In the genomic region with DNA sequence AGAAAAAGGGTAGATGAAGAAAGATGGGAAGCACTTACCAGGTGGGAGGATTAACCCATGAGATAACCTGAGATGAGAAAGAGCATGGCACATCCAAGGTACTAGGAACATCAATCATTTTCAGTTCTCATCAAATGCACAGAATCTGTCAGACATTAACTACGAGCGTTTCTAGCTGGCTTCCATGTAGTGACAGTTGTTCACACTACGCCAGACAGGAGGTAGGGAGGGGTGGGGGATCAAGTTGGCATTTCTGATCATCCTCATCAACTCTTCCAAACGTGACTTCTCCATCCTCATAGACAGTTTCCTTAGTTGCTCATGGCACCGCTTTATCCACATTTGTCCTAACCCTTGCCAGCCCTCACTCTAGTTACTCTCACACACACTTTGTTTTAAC, we compare ENCODE assay signal across 7 cellular contexts.
"Had no signal": no experiment of that assay in that cellular context is flagged by ENCODE, and none has a peak within 500 bp of the region (broad histone marks: within the 10 kb centered on the region; RNA-seq: fewer than 3 reads in every experiment).

No MANE protein-coding gene starts in this region.

- H3K4me1 Mint-ChIP-seq: IgD-negative memory B cell had no signal

- H3K27me3 Mint-ChIP-seq: IgD-negative memory B cell had no signal

- H3K27ac Mint-ChIP-seq: IgD-negative memory B cell had no signal

- H3K4me3 Mint-ChIP-seq: IgD-negative memory B cell had no signal

- H3K4me3 ChIP-seq: K562 had no signal

- H3K36me3 Mint-ChIP-seq: IgD-negative memory B cell had no signal

- DNase-seq: IMR-90, KBM-7 had no signal

- H3K27ac ChIP-seq: HL-60 had no signal

- FAIRE-seq: HepG2, HTR-8/SVneo, K562 had no signal
